8 cellular contexts compared by ENCODE assay signal in genomic region chr7:1473864-1474512, GRCh38. TPM values are rescaled to one million over a fixed set of nuclear protein-coding genes. Genes with fewer than 3 reads are reported as not detected.
DNase-seq lines count a peak whose midpoint lies in the region; ATAC-seq, FAIRE-seq and TF ChIP-seq lines count a peak whose summit lies in the region.

No MANE protein-coding gene starts in this region.

- H3K9me3 ChIP-seq in left lung, result no peaks in the 10 kb centered on the region

- H3K27me3 ChIP-seq in left lung, result no peaks in the 10 kb centered on the region

- peak; percentile 43 for ATAC-seq in HG03342 (IDR thresholded peaks at IDR 0.05; ENCODE audit: unreplicated experiment)
- ATAC-seq in left lung, result peak; percentile 86
- no peak for ATAC-seq in GM18907 (IDR thresholded peaks at IDR 0.05; ENCODE audit: unreplicated experiment)

- DNase-seq in D721Med (ENCODE audit: insufficient read length, low spot score) (peak; percentile 99), NCI-H69 (lab: John Stamatoyannopoulos, UW) (peak; percentile 88), choroid plexus epithelial cell (ENCODE audit: low read depth) (peak; percentile 92), left lung (peak; percentile 83 to 96)
- DNase-seq in activated CD4-positive, alpha-beta T cell treated with anti-CD3 and anti-CD28 coated beads, Interleukin-2, amount 50 U/mL, for 1 hour, result peak; percentile 89
- peak; percentile 80 to 89 for DNase-seq in stimulated activated CD4-positive, alpha-beta T cell treated with anti-CD3 and anti-CD28 coated beads, Interleukin-4, amount 100 ng/mL, for 4 hours

- intact Hi-C loops in left lung (cut with DNase I), result loop anchor here in 1 of 2 donors (10.0 kb wide), 1 partner anchor 249 kb away; no protein-coding TSS in a partner anchor

- no peak for FAIRE-seq in D721Med (lab: Jason Lieb, UNC)

- peaks cover 0 to 98% of the 10 kb centered on the region in 2 donors for H3K36me3 ChIP-seq in left lung

- H3K4me3 ChIP-seq in choroid plexus epithelial cell (ENCODE audit: low read depth, low read length), result no peak overlapping the region
- H3K4me3 ChIP-seq in left lung, result no peak overlapping the region

- H3K4me1 ChIP-seq in left lung, result peaks cover 0 to 8% of the 10 kb centered on the region in 2 donors

- no peak overlapping the region for H3K27ac ChIP-seq in left lung

- peak; percentile 80 for TF ChIP-seq CTCF in D721Med (IDR thresholded peaks at IDR 0.05; ENCODE audit: insufficient read depth, missing control alignments)
- peak; percentile 86 for TF ChIP-seq CTCF in choroid plexus epithelial cell (conservative IDR thresholded peaks at IDR 0.05; ENCODE audit: low read depth, low read length)
- TF ChIP-seq CTCF in left lung (IDR thresholded peaks at IDR 0.05), result peak; percentile 89 to 95

RNA-seq across cellular contexts. Expression of gene MICALL2, which starts 14.7 kb away (rescaled TPM):
- 10 to 100 TPM; 36.5 to 40.1 TPM for total RNA-seq in left lung

RNA-seq across cellular contexts. Expression of gene INTS1, which starts 30.2 kb away (rescaled TPM):
- 10 to 100 TPM; 70.1 to 80.9 TPM for total RNA-seq in left lung

RNA-seq across cellular contexts. Expression of gene MAFK, which starts 56.5 kb away (rescaled TPM):
- total RNA-seq in left lung, result 10 to 100 TPM; 36.8 to 49.7 TPM
